ENCODE assay signal across 8 cellular contexts in the genomic region with DNA sequence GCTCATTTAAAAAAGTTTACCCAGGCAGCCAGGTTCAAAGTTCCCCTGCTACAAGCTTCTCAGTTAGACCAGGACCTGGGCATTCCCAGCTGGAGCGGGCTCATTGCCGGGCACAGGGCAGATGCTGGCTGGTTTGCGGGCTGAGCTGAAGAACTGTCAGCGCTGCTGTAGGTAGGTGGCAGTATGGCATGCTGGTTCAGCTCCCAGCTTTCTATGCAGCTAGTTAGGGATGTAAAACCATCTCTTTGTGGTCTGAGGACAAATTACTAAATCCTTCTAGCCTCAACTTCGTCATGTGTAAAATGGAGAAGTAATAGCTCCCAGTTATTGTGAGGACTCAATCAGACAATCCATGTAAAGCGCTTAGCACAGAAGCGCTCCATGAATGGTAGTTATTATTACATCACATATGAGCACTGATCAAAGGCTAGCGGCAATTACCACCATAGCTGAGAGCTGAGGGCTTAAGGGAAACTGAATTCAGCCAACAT. TPM values are rescaled to one million over a fixed set of nuclear protein-coding genes. Genes with fewer than 3 reads are reported as not detected.
A peak's percentile ranks its signal among the peaks of the same experiment; 100 is the strongest.
DNase-seq lines count a peak whose midpoint lies in the region; ATAC-seq and TF ChIP-seq lines count a peak whose summit lies in the region.

No MANE protein-coding gene starts in this region.

- DNase-seq in AG08395 (ENCODE audit: low spot score) (peak; percentile 77), NCI-H2196 treated with DMSO at 0.1 percent for 48 hours (lab: John Stamatoyannopoulos, UW; ENCODE audit: unreplicated experiment) (peak; percentile 68), cerebellum (ENCODE audit: low spot score) (peak; percentile 84), kidney epithelial cell (ENCODE audit: low read depth) (peak; percentile 47), T1000 (lab: John Stamatoyannopoulos, UW) (no peak)
- DNase-seq in activated CD4-positive, CD25-positive, alpha-beta regulatory T cell (lab: John Stamatoyannopoulos, UW), result peak; percentile 8 to 24 (median 21)
- DNase-seq in stimulated activated CD4-positive, alpha-beta T cell treated with anti-CD3 and anti-CD28 coated beads, Interleukin-2, amount 100 ng/mL, for 48 hours, result peak; percentile 36 to 39

- TF ChIP-seq CTCF in kidney epithelial cell (IDR thresholded peaks at IDR 0.05; ENCODE audit: insufficient read depth, low read length, poor library complexity, severe bottlenecking), result peak; percentile 86

- peak; percentile 66 for ATAC-seq in GM18868 (IDR thresholded peaks at IDR 0.05; ENCODE audit: unreplicated experiment)

- no peak overlapping the region for H3K4me3 ChIP-seq in kidney epithelial cell (ENCODE audit: low read depth, low read length)

- H3K27me3 ChIP-seq in kidney epithelial cell (ENCODE audit: control insufficient read depth, insufficient read depth, low read length), result peaks cover 28% of the 10 kb centered on the region

- H3K36me3 ChIP-seq in kidney epithelial cell (ENCODE audit: control insufficient read depth, insufficient read depth, low read length), result no peaks in the 10 kb centered on the region

RNA-seq across cellular contexts. Expression of gene LDLRAD4, which starts 2.4 kb away (rescaled TPM):
- total RNA-seq in cerebellum (81.6 TPM), kidney epithelial cell (5.8 and 10.1 TPM in 2 replicates)
